In genomic region chr16:68246671-68247070, GRCh38 we compare ENCODE assay signal across 10 cellular contexts. TPM values are rescaled to one million over a fixed set of nuclear protein-coding genes. Genes with fewer than 3 reads are reported as not detected.
A peak's percentile ranks its signal among the peaks of the same experiment; 100 is the strongest.
DNase-seq lines count a peak whose midpoint lies in the region; ATAC-seq, FAIRE-seq and TF ChIP-seq lines count a peak whose summit lies in the region.
"Had no signal": no experiment of that assay in that cellular context is flagged by ENCODE, and none has a peak within 500 bp of the region (broad histone marks: within the 10 kb centered on the region; RNA-seq: fewer than 3 reads in every experiment).

No MANE protein-coding gene starts in this region.

- POLR2A ChIA-PET in K562 (lab: Yijun Ruan, JAX), result interaction anchor here (0.8 kb wide), 1 partner anchor 53 kb away, joined by 3 read pairs; no protein-coding TSS in a partner anchor

- no peak for TF ChIP-seq EP300 in K562 (IDR thresholded peaks at IDR 0.05; ENCODE audit: low read length)

- H3K27me3 ChIP-seq in BLaER1, result no peaks in the 10 kb centered on the region
- H3K27me3 ChIP-seq in K562 (ENCODE audit: control insufficient read depth in 2 of 2, insufficient read depth in 2 of 2, low read length in 2 of 2), result no peaks in the 10 kb centered on the region

- CTCF ChIA-PET in K562 (lab: Yijun Ruan, JAX; ENCODE audit: low intra/inter-chr PET ratio), result no interaction called here

- peaks cover 34% of the 10 kb centered on the region for H3K4me1 Mint-ChIP-seq in HFFc6 (ENCODE audit: low read depth)
- peaks cover 33 to 50% (median 47%) of the 10 kb centered on the region in 3 donors for H3K4me1 Mint-ChIP-seq in naive B cell

- no peak overlapping the region for H2AFZ ChIP-seq in K562 (ENCODE audit: low read depth, low read length)

- H3K4me3 ChIP-seq in BLaER1 (peak overlapping the region; percentile 91), K562 (no peak overlapping the region)

- no peaks in the 10 kb centered on the region for H3K9me3 Mint-ChIP-seq in HFFc6
- no peaks in the 10 kb centered on the region for H3K9me3 Mint-ChIP-seq in naive B cell

- H3K27ac ChIP-seq in BLaER1 (peak overlapping the region; percentile 59), K562 (ENCODE audit: extremely low read depth, low read depth, low read length) (no peak overlapping the region; the same call in 2 of the 3 replicates)

- TF ChIP-seq RAD21 in K562 (CRISPR knock-in tag; conservative IDR thresholded peaks at IDR 0.05 in 1 of 2, IDR thresholded peaks at IDR 0.05 in 1 of 2), result no peak

- H3K4me1 ChIP-seq in BLaER1 (peaks cover 69% of the 10 kb centered on the region), K562 (replicated peaks in 1 of 2; ENCODE audit: control insufficient read depth in 2 of 2, insufficient read depth in 2 of 2, low read length in 2 of 2) (peaks cover 26 to 35% of the 10 kb centered on the region in 2 experiments)

- in situ Hi-C loops in K562 (cut with MboI), result loop anchor here (10.0 kb wide), 1 partner anchor 722 kb away; the partner anchor contains the start of gene RIPOR1

- H3K36me3 Mint-ChIP-seq in HFFc6 (ENCODE audit: low read depth) (peaks cover 8% of the 10 kb centered on the region; the same call in 1 of the 2 replicates), naive B cell (peaks cover 0 to 3% of the 10 kb centered on the region in 2 donors)

- intact Hi-C loops in K562 (cut with micrococcal nuclease), result no loop called here

- FAIRE-seq in K562 (lab: Jason Lieb, UNC), result peak; percentile 48

- no peak for TF ChIP-seq POLR2A in K562 (conservative IDR thresholded peaks at IDR 0.05)

- H3K4me3 Mint-ChIP-seq in HFFc6 (peak overlapping the region; percentile 95), naive B cell (peak overlapping the region in 6 of 8 donors; percentile 51 to 100 (median 98))

- H3K9ac ChIP-seq in BLaER1 (peak overlapping the region; percentile 76), K562 (ENCODE audit: insufficient read depth in 1 of 2, low read depth in 2 of 2, low read length in 2 of 2) (peak overlapping the region in 1 of 2 experiments; percentile 60; a peak in 1 of 4 replicates)

- H3K36me3 ChIP-seq in BLaER1 (peaks cover 24% of the 10 kb centered on the region), K562 (ENCODE audit: control insufficient read depth, insufficient read depth, low read length) (peaks cover 2% of the 10 kb centered on the region; the same call in 1 of the 3 replicates)

- DNase-seq in HFFc6 (no peak), K562 (ENCODE audit: extremely low read depth in 1 of 4, low spot score in 3 of 4) (peak in 1 of 4 experiments; percentile 54), naive B cell (no peak), T1000 (lab: John Stamatoyannopoulos, UW) (no peak), dermis blood vessel endothelial cell (no peak)
- DNase-seq: NCI-H226; stimulated activated CD4-positive, alpha-beta T cell treated with anti-CD3 and anti-CD28 coated beads, Interleukin-4, amount 100 ng/mL, for 24 hours had no signal

- ATAC-seq in K562 (no peak), naive B cell (ENCODE audit: low read depth in 2 of 2) (no peak), GM21786 (IDR thresholded peaks at IDR 0.05; ENCODE audit: unreplicated experiment) (no peak), HG03520 (IDR thresholded peaks at IDR 0.05; ENCODE audit: unreplicated experiment) (no peak)

- peaks cover 12% of the 10 kb centered on the region for H4K20me1 ChIP-seq in BLaER1
- peaks cover 6% of the 10 kb centered on the region; the same call in 1 of the 2 replicates for H4K20me1 ChIP-seq in K562 (replicated peaks; ENCODE audit: control insufficient read depth, insufficient read depth, low read length)

- H3K9me3 ChIP-seq in BLaER1 (no peaks in the 10 kb centered on the region), K562 (replicated peaks; ENCODE audit: control insufficient read depth, insufficient read depth, low read depth, low read length) (no peaks in the 10 kb centered on the region)

- H3K27ac Mint-ChIP-seq in HFFc6 (no peak overlapping the region), naive B cell (peak overlapping the region in 1 of 6 donors; percentile 62)

- 41% methylated on average over 5 of the region's 5 CpGs for WGBS in K562 (ENCODE audit: insufficient coverage, low coverage, missing lambda C conversion rate)

- no peak for TF ChIP-seq CTCF in HFFc6 (IDR thresholded peaks at IDR 0.05)
- TF ChIP-seq CTCF in K562 (IDR thresholded peaks at IDR 0.05 in 2 of 3, conservative IDR thresholded peaks at IDR 0.05 in 1 of 3; ENCODE audit: insufficient read depth in 2 of 3, low read depth in 1 of 3, low read length in 3 of 3), result no peak

- peaks cover 8% of the 10 kb centered on the region for H3K9me1 ChIP-seq in K562 (ENCODE audit: control insufficient read depth, insufficient read depth, low read length)

- H3K79me2 ChIP-seq in K562 (ENCODE audit: control insufficient read depth, insufficient read depth, low read length), result peaks cover 5% of the 10 kb centered on the region; the same call in 2 of the 3 replicates

- no TSS peak for BruUV-seq in K562 (replicated peaks; lab: Mats Ljungman, UMichigan)

- H3K4me2 ChIP-seq in BLaER1, result peak overlapping the region; percentile 100
- H3K4me2 ChIP-seq in K562 (ENCODE audit: insufficient read depth, low read length), result peak overlapping the region; percentile 91; the same call in 1 of the 2 replicates

- H3K27me3 Mint-ChIP-seq in HFFc6 (ENCODE audit: insufficient read depth), result no peaks in the 10 kb centered on the region; the same call in 1 of the 2 replicates
- no peaks in the 10 kb centered on the region for H3K27me3 Mint-ChIP-seq in naive B cell

RNA-seq across cellular contexts. Expression of gene PLA2G15, which starts 1.5 kb away (rescaled TPM):
- 10 to 100 TPM; 40.1 to 47.4 (median 44.4) TPM for total RNA-seq in HFFc6 (2021; fragmentation: NEBNext Ultra II Directional; extraction: Animal tissue kit (Norgen Biotek cat#: 25700))
- 19.2 and 54.6 TPM in 2 replicates for total RNA-seq in K562 (2011; cell fraction: chromatin; rRNA removed; ENCODE audit: low replicate concordance)
- 35.1 and 45.2 TPM in 2 replicates for total RNA-seq in K562 (2011; cell fraction: nucleolus; rRNA removed)
- total RNA-seq in K562 (2011; cell fraction: nucleoplasm; rRNA removed), result 25.2 and 30.1 TPM in 2 replicates
- total RNA-seq in K562 (2014; rRNA removed), result 7.5 and 8.9 TPM in 2 replicates
- 3.1 and 4.6 TPM in 2 replicates for total RNA-seq in K562 (2014; rRNA removed; fragmentation: Illumina TruSeq; extraction: Trizol)
- total RNA-seq in K562 (2015; rRNA removed; fragmentation: Illumina TruSeq; extraction: Trizol), result 4.8 and 5.0 TPM in 2 replicates
- total RNA-seq in K562 (2021), result 8.6 and 9.1 TPM in 2 replicates
- polyA plus RNA-seq in K562 (2011; rRNA removed), result 7.6 and 11.8 TPM in 2 replicates
- 8.9 and 16.0 TPM in 2 replicates for polyA plus RNA-seq in K562 (2011; cell fraction: cytosol; rRNA removed)
- polyA plus RNA-seq in K562 (2011; cell fraction: nucleus; rRNA removed), result 11.9 and 20.4 TPM in 2 replicates
- 7.1 and 14.4 TPM in 2 replicates for polyA plus RNA-seq in K562 (2012)
- 4.0 and 5.9 TPM in 2 replicates for polyA plus RNA-seq in K562 (2014; fragmentation: Illumina TruSeq; extraction: Trizol)
- 1 to 10 TPM in 1 of 2 experiments, under 1 TPM in 1; 0.42 to 1.1 TPM for polyA plus RNA-seq in K562 (2014; fragmentation: Nextera tagmentation; extraction: Ambion mirVana)
- 6.1 and 6.6 TPM in 2 replicates for polyA plus RNA-seq in K562 (2014; rRNA removed)
- 7.5 and 7.6 TPM in 2 replicates for polyA minus RNA-seq in K562 (2011; rRNA and poly(A)+ RNA removed)
- polyA minus RNA-seq in K562 (2011; cell fraction: cytosol; rRNA and poly(A)+ RNA removed), result 7.8 and 9.6 TPM in 2 replicates
- polyA minus RNA-seq in K562 (2011; cell fraction: nucleus; rRNA and poly(A)+ RNA removed), result 6.3 and 6.7 TPM in 2 replicates
- polyA plus RNA-seq in naive B cell (ENCODE audit: low read depth in 6 of 6), result 1 to 10 TPM in 5 of 6 donors, not detected in 1; 4.3 to 9.8 (median 5.8) TPM
- 28.6 and 38.9 TPM in 2 replicates for total RNA-seq in dermis blood vessel endothelial cell

RNA-seq across cellular contexts. Expression of gene ESRP2, which starts 10.7 kb away (rescaled TPM):
- total RNA-seq in HFFc6 (2021; fragmentation: NEBNext Ultra II Directional; extraction: Animal tissue kit (Norgen Biotek cat#: 25700)), result under 1 TPM in 4 of 6 experiments, not detected in 2; 0.05 to 0.14 (median 0.10) TPM
- 0.39 TPM in 1 of 2 replicates, not detected in the other for total RNA-seq in K562 (2011; cell fraction: chromatin; rRNA removed; ENCODE audit: low replicate concordance)
- total RNA-seq in K562 (2011; cell fraction: nucleolus; rRNA removed), result not detected in 2 replicates
- not detected in 2 replicates for total RNA-seq in K562 (2011; cell fraction: nucleoplasm; rRNA removed)
- total RNA-seq in K562 (2014; rRNA removed) (0.05 TPM in 1 of 2 replicates, not detected in the other), K562 (2014; rRNA removed; fragmentation: Illumina TruSeq; extraction: Trizol) (not detected in 2 replicates), K562 (2015; rRNA removed; fragmentation: Illumina TruSeq; extraction: Trizol) (not detected in 2 replicates), K562 (2021) (0.07 and 0.36 TPM in 2 replicates), dermis blood vessel endothelial cell (3.6 and 4.1 TPM in 2 replicates)
- polyA plus RNA-seq in K562 (2011; rRNA removed) (0.09 TPM in 1 of 2 replicates, not detected in the other), K562 (2014; fragmentation: Illumina TruSeq; extraction: Trizol) (not detected in 2 replicates), K562 (2014; fragmentation: Nextera tagmentation; extraction: Ambion mirVana) (under 1 TPM in 1 of 2 experiments, not detected in 1; 0.15 TPM), K562 (2014; rRNA removed) (not detected in 2 replicates), naive B cell (ENCODE audit: low read depth in 6 of 6) (1 to 10 TPM in 2 of 6 donors, under 1 TPM in 3, not detected in 1; 0.32 to 2.8 (median 0.87) TPM)
- not detected in 2 replicates for polyA plus RNA-seq in K562 (2011; cell fraction: cytosol; rRNA removed)
- 0.07 TPM in 1 of 2 replicates, not detected in the other for polyA plus RNA-seq in K562 (2011; cell fraction: nucleus; rRNA removed)
- polyA plus RNA-seq in K562 (2012), result 0.17 and 0.39 TPM in 2 replicates
- not detected in 2 replicates for polyA minus RNA-seq in K562 (2011; rRNA and poly(A)+ RNA removed)
- polyA minus RNA-seq in K562 (2011; cell fraction: cytosol; rRNA and poly(A)+ RNA removed), result 1.3 TPM in 1 of 2 replicates, not detected in the other
- 0.27 TPM in 1 of 2 replicates, not detected in the other for polyA minus RNA-seq in K562 (2011; cell fraction: nucleus; rRNA and poly(A)+ RNA removed)

RNA-seq across cellular contexts. Expression of gene SLC7A6, which starts 17.7 kb away (rescaled TPM):
- 10 to 100 TPM; 46.1 to 56.6 (median 50.8) TPM for total RNA-seq in HFFc6 (2021; fragmentation: NEBNext Ultra II Directional; extraction: Animal tissue kit (Norgen Biotek cat#: 25700))
- total RNA-seq in K562 (2011; cell fraction: chromatin; rRNA removed; ENCODE audit: low replicate concordance), result 281 and 367 TPM in 2 replicates
- 181 and 198 TPM in 2 replicates for total RNA-seq in K562 (2011; cell fraction: nucleolus; rRNA removed)
- 210 and 290 TPM in 2 replicates for total RNA-seq in K562 (2011; cell fraction: nucleoplasm; rRNA removed)
- total RNA-seq in K562 (2014; rRNA removed) (18.8 and 26.2 TPM in 2 replicates), K562 (2014; rRNA removed; fragmentation: Illumina TruSeq; extraction: Trizol) (29.8 and 33.6 TPM in 2 replicates), K562 (2015; rRNA removed; fragmentation: Illumina TruSeq; extraction: Trizol) (27.7 and 28.7 TPM in 2 replicates), K562 (2021) (58.0 and 59.8 TPM in 2 replicates), dermis blood vessel endothelial cell (17.4 and 31.1 TPM in 2 replicates)
- polyA plus RNA-seq in K562 (2011; rRNA removed) (55.7 and 60.1 TPM in 2 replicates), K562 (2014; fragmentation: Illumina TruSeq; extraction: Trizol) (51.9 and 53.3 TPM in 2 replicates), K562 (2014; fragmentation: Nextera tagmentation; extraction: Ambion mirVana) (10 to 100 TPM; 12.6 to 12.8 TPM), K562 (2014; rRNA removed) (38.6 and 44.6 TPM in 2 replicates), naive B cell (ENCODE audit: low read depth in 6 of 6) (10 to 100 TPM in 5 of 6 donors, 1 to 10 TPM in 1; 6.5 to 16.4 (median 13.5) TPM)
- polyA plus RNA-seq in K562 (2011; cell fraction: cytosol; rRNA removed), result 63.4 and 107 TPM in 2 replicates
- polyA plus RNA-seq in K562 (2011; cell fraction: nucleus; rRNA removed), result 196 and 243 TPM in 2 replicates
- polyA plus RNA-seq in K562 (2012), result 24.5 and 25.3 TPM in 2 replicates
- 73.8 and 89.0 TPM in 2 replicates for polyA minus RNA-seq in K562 (2011; rRNA and poly(A)+ RNA removed)
- polyA minus RNA-seq in K562 (2011; cell fraction: cytosol; rRNA and poly(A)+ RNA removed), result 29.8 and 51.2 TPM in 2 replicates
- polyA minus RNA-seq in K562 (2011; cell fraction: nucleus; rRNA and poly(A)+ RNA removed), result 43.2 and 62.4 TPM in 2 replicates
